In the genomic region with DNA sequence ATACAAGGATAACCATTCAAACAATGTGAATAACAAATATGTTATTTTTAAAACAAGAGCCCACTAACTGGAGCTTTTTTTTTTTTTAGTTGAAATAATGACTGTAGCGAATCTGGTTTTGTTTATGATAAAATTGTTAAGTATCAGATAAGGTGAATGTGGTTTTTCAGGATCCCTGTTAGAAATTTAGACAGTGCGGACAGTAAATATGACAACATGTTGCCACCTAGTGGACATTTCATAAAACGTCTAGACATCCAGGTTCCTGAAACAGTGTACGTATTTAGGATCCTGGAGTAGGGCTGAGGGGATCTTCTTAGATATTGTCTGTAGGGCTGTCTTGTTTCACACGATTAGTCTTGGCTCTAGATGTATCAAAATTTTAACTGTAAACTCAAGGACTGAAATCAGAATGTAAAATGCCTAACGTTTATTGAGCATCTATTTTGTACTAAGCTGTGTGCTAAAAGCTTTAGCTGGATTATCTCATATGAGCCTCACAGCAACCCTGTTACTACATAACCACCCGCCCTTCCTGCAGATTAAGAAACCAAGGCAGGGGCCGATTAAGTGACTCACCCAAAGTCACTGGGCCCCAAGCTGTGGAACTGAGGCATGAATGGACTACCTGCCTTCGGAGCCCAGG, we compare ENCODE assay signal across 7 cellular contexts. TPM values are rescaled to one million over a fixed set of nuclear protein-coding genes. Genes with fewer than 3 reads are reported as not detected.
DNase-seq lines count a peak whose midpoint lies in the region; ATAC-seq and TF ChIP-seq lines count a peak whose summit lies in the region.

No MANE protein-coding gene starts in this region.

- TF ChIP-seq CTCF in GM10266 (IDR thresholded peaks at IDR 0.05; ENCODE audit: control insufficient read depth, insufficient read depth, low read depth, missing control alignments) (peak; percentile 59), coronary artery (IDR thresholded peaks at IDR 0.05) (no peak)

- H3K27ac ChIP-seq in coronary artery, result no peak overlapping the region

- in situ Hi-C loops in SK-MEL-5 (cut with HindIII; ENCODE audit: low pct_unique_long_range_greater_than_20kb, low sequenced_read_pairs), result no loop called here

- no peak overlapping the region for H3K4me3 ChIP-seq in coronary artery

- DNase-seq in GM10266 (ENCODE audit: extremely low spot score) (peak; percentile 43), LoVo (ENCODE audit: low spot score) (peak; percentile 71), SK-MEL-5 (ENCODE audit: low read depth, low spot score) (peak; percentile 75), fibroblast of gingiva (ENCODE audit: low read depth) (peak; percentile 49), non-pigmented ciliary epithelial cell (ENCODE audit: low read depth) (peak; percentile 49), coronary artery (ENCODE audit: low spot score) (no peak)

- peak; percentile 76 for ATAC-seq in GM21786 (IDR thresholded peaks at IDR 0.05; ENCODE audit: unreplicated experiment)

RNA-seq across cellular contexts. Expression of a gene that starts 23.9 kb away (rescaled TPM):
- not detected in 2 replicates for total RNA-seq in SK-MEL-5 (2014; rRNA removed; shearing (Covaris generic))
- polyA plus RNA-seq in SK-MEL-5 (2015; cell fraction: cytosol; rRNA removed), result not detected in 2 replicates
- 0.05 TPM in 1 of 2 replicates, not detected in the other for polyA plus RNA-seq in SK-MEL-5 (2015; cell fraction: nucleus; rRNA removed)
